Comparison of ENCODE assay signal across 1 cellular context in genomic region chr10:75109459-75109778, GRCh38.
TF ChIP-seq lines count a peak whose summit lies in the region.

No MANE protein-coding gene starts in this region.

TF ChIP-seq in HepG2, 621 proteins besides CTCF, POLR2A, EP300 and RAD21:
- TF ChIP-seq KLF13 (CRISPR knock-in tag; IDR thresholded peaks at IDR 0.05) (no peak), GABPA (IDR thresholded peaks at IDR 0.05; ENCODE audit: low read depth, low read length) (no peak), GABPA (CRISPR knock-in tag; IDR thresholded peaks at IDR 0.05; ENCODE audit: low read depth) (no peak), ZKSCAN1 (IDR thresholded peaks at IDR 0.05; ENCODE audit: low read length) (peak; percentile 81)
